Comparison of ENCODE assay signal across 9 cellular contexts in genomic region chr3:8970971-8971589, GRCh38. TPM values are rescaled to one million over a fixed set of nuclear protein-coding genes. Genes with fewer than 3 reads are reported as not detected.
DNase-seq lines count a peak whose midpoint lies in the region; ATAC-seq and TF ChIP-seq lines count a peak whose summit lies in the region.
"Had no signal": no experiment of that assay in that cellular context is flagged by ENCODE, and none has a peak within 500 bp of the region (broad histone marks: within the 10 kb centered on the region; RNA-seq: fewer than 3 reads in every experiment).

No MANE protein-coding gene starts in this region.

- no peak overlapping the region for H3K27ac ChIP-seq in GM23338 (ENCODE audit: low read depth)

- H3F3A ChIP-seq in GM23338 (replicated peaks; ENCODE audit: low read depth): no peaks in the 10 kb centered on the region

- H3K4me3 Mint-ChIP-seq in GM23338: no peak overlapping the region
- no peak overlapping the region for H3K4me3 Mint-ChIP-seq in mesothelial cell of epicardium
- H3K4me3 Mint-ChIP-seq: activated naive CD4-positive, alpha-beta T cell treated with anti-CD3 and anti-CD28 coated beads, Interleukin-2, amount 50 U/mL, for 24 hours had no signal

- H3K36me3 ChIP-seq in GM23338 (ENCODE audit: insufficient read depth): no peaks in the 10 kb centered on the region

- TF ChIP-seq CTCF in GM23338 (conservative IDR thresholded peaks at IDR 0.05; ENCODE audit: low read depth in 2 of 2) (peak; percentile 97 to 99), mesothelial cell of epicardium (IDR thresholded peaks at IDR 0.05; ENCODE audit: unreplicated experiment) (peak; percentile 96)

- H3K4me1 Mint-ChIP-seq in GM23338 (peaks cover 6% of the 10 kb centered on the region; the same call in 1 of the 3 replicates), mesothelial cell of epicardium (peaks cover 3% of the 10 kb centered on the region)
- H3K4me1 Mint-ChIP-seq: activated naive CD4-positive, alpha-beta T cell treated with anti-CD3 and anti-CD28 coated beads, Interleukin-2, amount 50 U/mL, for 24 hours had no signal

- no peak overlapping the region for H3K4me2 ChIP-seq in GM23338

- DNase-seq in COR-L47 (lab: John Stamatoyannopoulos, UW) (peak; percentile 18), GM23338 (ENCODE audit: low spot score) (peak; percentile 71), NCI-H2227 treated with DMSO at 0.1 percent for 48 hours (lab: John Stamatoyannopoulos, UW) (peak; percentile 49), dermis microvascular lymphatic vessel endothelial cell (ENCODE audit: low read depth in 2 of 2) (peak; percentile 50 to 60), mesothelial cell of epicardium (ENCODE audit: low spot score in 2 of 2, unreplicated experiment in 2 of 2) (peak in 1 of 2 experiments; percentile 84)
- DNase-seq in activated CD4-positive, alpha-beta T cell treated with anti-CD3 and anti-CD28 coated beads, Interleukin-2, amount 50 U/mL, for 24 hours (ENCODE audit: low read depth in 1 of 2, low spot score in 1 of 2): peak; percentile 60 to 68
- DNase-seq in stimulated activated CD8-positive, alpha-beta memory T cell treated with anti-CD3 and anti-CD28 coated beads, Interleukin-4, amount 100 ng/mL, for 1 hour (ENCODE audit: low read depth in 2 of 2, low spot score in 1 of 2): peak; percentile 32 to 50

- H3K79me2 ChIP-seq in GM23338 (replicated peaks; ENCODE audit: insufficient read depth): no peaks in the 10 kb centered on the region

- no peaks in the 10 kb centered on the region for H3K36me3 Mint-ChIP-seq in GM23338 (ENCODE audit: low read depth)
- H3K36me3 Mint-ChIP-seq in mesothelial cell of epicardium: no peaks in the 10 kb centered on the region
- H3K36me3 Mint-ChIP-seq: activated naive CD4-positive, alpha-beta T cell treated with anti-CD3 and anti-CD28 coated beads, Interleukin-2, amount 50 U/mL, for 24 hours had no signal

- peak; percentile 61 for ATAC-seq in GM23338
- ATAC-seq in HG02885 (IDR thresholded peaks at IDR 0.05; ENCODE audit: poor library complexity, unreplicated experiment): no peak

- H3K9me3 Mint-ChIP-seq in GM23338 (no peaks in the 10 kb centered on the region), mesothelial cell of epicardium (no peaks in the 10 kb centered on the region)
- H3K9me3 Mint-ChIP-seq: activated naive CD4-positive, alpha-beta T cell treated with anti-CD3 and anti-CD28 coated beads, Interleukin-2, amount 50 U/mL, for 24 hours had no signal

- no peak overlapping the region for H3K27ac Mint-ChIP-seq in GM23338
- H3K27ac Mint-ChIP-seq in mesothelial cell of epicardium: no peak overlapping the region
- H3K27ac Mint-ChIP-seq: activated naive CD4-positive, alpha-beta T cell treated with anti-CD3 and anti-CD28 coated beads, Interleukin-2, amount 50 U/mL, for 24 hours had no signal

- H3K27me3 Mint-ChIP-seq in GM23338 (ENCODE audit: insufficient read depth, low read depth, poor library complexity) (peaks cover 9% of the 10 kb centered on the region), mesothelial cell of epicardium (ENCODE audit: low read depth) (peaks cover 1% of the 10 kb centered on the region)

- H3K4me1 ChIP-seq in GM23338 (ENCODE audit: insufficient read depth): no peaks in the 10 kb centered on the region

- peak overlapping the region; percentile 43; the same call in 1 of the 2 replicates for H2AFZ ChIP-seq in GM23338

- H4K20me1 ChIP-seq in GM23338 (replicated peaks; ENCODE audit: insufficient read depth): no peaks in the 10 kb centered on the region

- no peak overlapping the region for H3K4me3 ChIP-seq in GM23338

- H3K27me3 ChIP-seq in GM23338 (ENCODE audit: insufficient read depth): no peaks in the 10 kb centered on the region

- no peaks in the 10 kb centered on the region for H3K9me2 ChIP-seq in GM23338 (ENCODE audit: insufficient read depth)

TF ChIP-seq in GM23338, 12 proteins besides CTCF, POLR2A, EP300 and RAD21 (continues in another document):
- TF ChIP-seq STAT1 (IDR thresholded peaks at IDR 0.05; ENCODE audit: unreplicated experiment) (no peak), ZNF331 (CRISPR knock-in tag; IDR thresholded peaks at IDR 0.05; ENCODE audit: low read depth) (no peak), ZNF114 (CRISPR knock-in tag; IDR thresholded peaks at IDR 0.05) (no peak), CREB1 (CRISPR knock-in tag; IDR thresholded peaks at IDR 0.05; ENCODE audit: low read depth) (no peak), REST (IDR thresholded peaks at IDR 0.05; ENCODE audit: unreplicated experiment) (no peak), POLR2AphosphoS5 (IDR thresholded peaks at IDR 0.05; ENCODE audit: low read depth) (no peak)

RNA-seq across cellular contexts. Expression of gene RAD18, which starts 7.8 kb away (rescaled TPM):
- 17.9 and 40.1 TPM in 2 replicates for total RNA-seq in GM23338 (2014; rRNA removed; shearing (Covaris generic))
- polyA plus RNA-seq in GM23338 (2016; fragmentation: Nextera tagmentation; extraction: Ambion mirVana): 21.5 and 25.4 TPM in 2 replicates
- 4.4 and 7.6 TPM in 2 replicates for total RNA-seq in dermis microvascular lymphatic vessel endothelial cell
- total RNA-seq in mesothelial cell of epicardium: 22.2 to 23.6 TPM (median 23.2 TPM) in 3 replicates
